In the genomic region with DNA sequence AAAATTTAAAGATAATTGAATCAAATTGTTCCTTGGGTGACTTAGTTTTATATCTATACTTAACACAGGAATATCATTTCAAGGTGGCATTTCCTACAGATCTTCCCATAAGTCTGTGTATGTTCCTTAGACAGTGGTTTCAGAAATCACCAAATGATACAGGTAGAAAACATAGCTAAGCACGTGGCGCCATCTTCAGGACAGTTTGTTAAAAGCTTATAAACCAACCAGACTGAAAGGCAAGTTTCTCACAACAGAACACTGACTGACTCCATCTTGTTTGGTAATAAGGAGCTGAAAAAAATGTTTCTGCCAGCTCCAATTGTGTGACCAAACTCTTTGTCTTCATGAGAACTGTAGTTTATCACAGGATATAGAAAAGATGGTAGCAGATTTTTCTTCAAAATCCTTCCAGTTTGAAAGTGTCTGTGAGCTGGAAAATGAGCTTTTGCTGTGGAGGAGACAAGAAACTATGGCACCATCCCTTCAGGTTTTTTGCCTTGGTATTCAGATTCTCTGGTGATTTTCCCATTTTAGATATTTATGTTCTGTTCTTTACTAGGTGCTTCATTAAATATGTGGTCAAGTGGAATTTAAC, we compare ENCODE assay signal across 8 cellular contexts. TPM values are rescaled to one million over a fixed set of nuclear protein-coding genes. Genes with fewer than 3 reads are reported as not detected.
A peak's percentile ranks its signal among the peaks of the same experiment; 100 is the strongest.
DNase-seq lines count a peak whose midpoint lies in the region; ATAC-seq and TF ChIP-seq lines count a peak whose summit lies in the region.

No MANE protein-coding gene starts in this region.

- 0% methylated on average over 2 of the region's 2 CpGs for WGBS in thyroid gland, 2 donors

- no peaks in the 10 kb centered on the region for H3F3A ChIP-seq in GM23338 (replicated peaks; ENCODE audit: low read depth)

- no peaks in the 10 kb centered on the region for H3K9me3 ChIP-seq in Peyer's patch
- no peaks in the 10 kb centered on the region for H3K9me3 ChIP-seq in thyroid gland

- no peak overlapping the region for H3K4me3 Mint-ChIP-seq in GM23338
- H3K4me3 Mint-ChIP-seq in activated T-cell treated with anti-CD3 and anti-CD28 coated beads, Interleukin-2, amount 50 U/mL, for 72 hours = no peak overlapping the region

- H3K9me2 ChIP-seq in GM23338 (ENCODE audit: insufficient read depth) = no peaks in the 10 kb centered on the region

- TF ChIP-seq CTCF in GM23338 (conservative IDR thresholded peaks at IDR 0.05; ENCODE audit: low read depth in 2 of 2) (peak; percentile 89 to 92), Peyer's patch (IDR thresholded peaks at IDR 0.05) (peak in 5 of 6 experiments; percentile 53 to 87 (median 84)), fibroblast of pulmonary artery (IDR thresholded peaks at IDR 0.05; ENCODE audit: low read length, missing control alignments) (peak; percentile 71), thyroid gland (IDR thresholded peaks at IDR 0.05) (peak; percentile 19 to 68 (median 40))

- no peak overlapping the region for H2AFZ ChIP-seq in GM23338

- peak; percentile 80 for ATAC-seq in GM23338
- peak; percentile 79 to 80 for ATAC-seq in activated T-cell treated with anti-CD3 and anti-CD28 coated beads, Interleukin-2, amount 50 U/mL, for 72 hours (replicated peaks in 1 of 2)

- intact Hi-C loops in thyroid gland (cut with DNase I) = loop anchor here (5.0 kb wide), 1 partner anchor 1593 kb away; no protein-coding TSS in a partner anchor

- no peak overlapping the region for H3K27ac Mint-ChIP-seq in GM23338
- peak overlapping the region; percentile 50 for H3K27ac Mint-ChIP-seq in activated T-cell treated with anti-CD3 and anti-CD28 coated beads, Interleukin-2, amount 50 U/mL, for 72 hours

- H4K20me1 ChIP-seq in GM23338 (replicated peaks; ENCODE audit: insufficient read depth) = no peaks in the 10 kb centered on the region

- no peak overlapping the region for H3K4me2 ChIP-seq in GM23338

- H3K4me1 Mint-ChIP-seq in GM23338 = no peaks in the 10 kb centered on the region
- no peaks in the 10 kb centered on the region for H3K4me1 Mint-ChIP-seq in activated T-cell treated with anti-CD3 and anti-CD28 coated beads, Interleukin-2, amount 50 U/mL, for 72 hours (ENCODE audit: low read depth)

- H3K27ac ChIP-seq in GM23338 (ENCODE audit: low read depth) (no peak overlapping the region), Peyer's patch (no peak overlapping the region), thyroid gland (no peak overlapping the region)

- H3K4me3 ChIP-seq in GM23338 (no peak overlapping the region), Peyer's patch (no peak overlapping the region), fibroblast of pulmonary artery (replicated peaks; ENCODE audit: low read depth, low read length) (no peak overlapping the region), thyroid gland (replicated peaks in 1 of 3) (no peak overlapping the region)

- H3K27me3 ChIP-seq in GM23338 (ENCODE audit: insufficient read depth) (no peaks in the 10 kb centered on the region), Peyer's patch (no peaks in the 10 kb centered on the region), thyroid gland (no peaks in the 10 kb centered on the region)

- H3K36me3 ChIP-seq in GM23338 (ENCODE audit: insufficient read depth) (no peaks in the 10 kb centered on the region), Peyer's patch (no peaks in the 10 kb centered on the region), thyroid gland (no peaks in the 10 kb centered on the region)

- H3K36me3 Mint-ChIP-seq in GM23338 (ENCODE audit: low read depth) = no peaks in the 10 kb centered on the region
- H3K36me3 Mint-ChIP-seq in activated T-cell treated with anti-CD3 and anti-CD28 coated beads, Interleukin-2, amount 50 U/mL, for 72 hours (ENCODE audit: insufficient read depth in 2 of 2) = no peaks in the 10 kb centered on the region

- peak; percentile 91 for DNase-seq in DMS79 treated with DMSO at 0.1 percent for 48 hours (lab: John Stamatoyannopoulos, UW)
- DNase-seq in GM23338 (ENCODE audit: low spot score) = peak; percentile 87
- DNase-seq in LoVo (ENCODE audit: low spot score) = peak; percentile 79
- peak; percentile 53 to 89 (median 68) for DNase-seq in Peyer's patch
- DNase-seq in activated T-cell treated with anti-CD3 and anti-CD28 coated beads, Interleukin-2, amount 50 U/mL, for 72 hours = peak; percentile 73 to 75
- peak; percentile 89 for DNase-seq in fibroblast of pulmonary artery (ENCODE audit: low read depth)
- DNase-seq in non-pigmented ciliary epithelial cell (ENCODE audit: low read depth) = peak; percentile 63
- peak; percentile 55 to 72 for DNase-seq in thyroid gland

- H3K79me2 ChIP-seq in GM23338 (replicated peaks; ENCODE audit: insufficient read depth) = no peaks in the 10 kb centered on the region

- H3K4me1 ChIP-seq in GM23338 (ENCODE audit: insufficient read depth) (no peaks in the 10 kb centered on the region), Peyer's patch (no peaks in the 10 kb centered on the region), thyroid gland (no peaks in the 10 kb centered on the region)

- H3K27me3 Mint-ChIP-seq in GM23338 (ENCODE audit: insufficient read depth, low read depth, poor library complexity) = no peaks in the 10 kb centered on the region
- H3K27me3 Mint-ChIP-seq in activated T-cell treated with anti-CD3 and anti-CD28 coated beads, Interleukin-2, amount 50 U/mL, for 72 hours (ENCODE audit: low read depth) = no peaks in the 10 kb centered on the region

- TF ChIP-seq POLR2A in Peyer's patch (IDR thresholded peaks at IDR 0.05) (no peak), thyroid gland (IDR thresholded peaks at IDR 0.05) (no peak)

- H3K9me3 Mint-ChIP-seq in GM23338 = no peaks in the 10 kb centered on the region
- no peaks in the 10 kb centered on the region for H3K9me3 Mint-ChIP-seq in activated T-cell treated with anti-CD3 and anti-CD28 coated beads, Interleukin-2, amount 50 U/mL, for 72 hours

TF ChIP-seq in GM23338, 12 proteins besides CTCF, POLR2A, EP300 and RAD21:
- TF ChIP-seq ZNF331 (CRISPR knock-in tag; IDR thresholded peaks at IDR 0.05; ENCODE audit: low read depth) (no peak), JUNB (IDR thresholded peaks at IDR 0.05; ENCODE audit: unreplicated experiment) (no peak), POLR2AphosphoS5 (IDR thresholded peaks at IDR 0.05; ENCODE audit: low read depth) (no peak)

RNA-seq across cellular contexts. Expression of a gene that starts 34.8 kb away (rescaled TPM):
- total RNA-seq in GM23338 (2014; rRNA removed; shearing (Covaris generic)) = not detected in 2 replicates
- polyA plus RNA-seq in GM23338 (2016; fragmentation: Nextera tagmentation; extraction: Ambion mirVana) = 0.14 TPM in 1 of 2 replicates, not detected in the other
- total RNA-seq in Peyer's patch (1 to 10 TPM; 1.7 to 6.8 (median 3.1) TPM), thyroid gland (not detected)
- total RNA-seq in activated T-cell treated with anti-CD3 and anti-CD28 coated beads, Interleukin-2, amount 50 U/mL, for 72 hours = not detected

RNA-seq across cellular contexts. Expression of a gene that starts 58.2 kb away (rescaled TPM):
- 0.69 TPM in 1 of 2 replicates, not detected in the other for total RNA-seq in GM23338 (2014; rRNA removed; shearing (Covaris generic))
- polyA plus RNA-seq in GM23338 (2016; fragmentation: Nextera tagmentation; extraction: Ambion mirVana) = 0.32 and 0.35 TPM in 2 replicates
- total RNA-seq in Peyer's patch (1 to 10 TPM in 3 of 4 donors, not detected in 1; 1.6 to 5.0 (median 1.7) TPM), thyroid gland (not detected)
- total RNA-seq in activated T-cell treated with anti-CD3 and anti-CD28 coated beads, Interleukin-2, amount 50 U/mL, for 72 hours = under 1 TPM in 1 of 2 donors, not detected in 1; 0.07 TPM

Comparison
In these comparisons a context has a peak if more than half of its experiments do, and no peak if none do; other contexts are left out.
1. CTCF ChIP-seq: peak in every context shown above with its lines; median percentile 90 in GM23338; 84 in Peyer's patch; 71 in fibroblast of pulmonary artery; 40 in thyroid gland.